In genomic region chr7:123819795-123820194, GRCh38 we compare ENCODE assay signal across 9 cellular contexts. TPM values are rescaled to one million over a fixed set of nuclear protein-coding genes. Genes with fewer than 3 reads are reported as not detected.
DNase-seq lines count a peak whose midpoint lies in the region; ATAC-seq, FAIRE-seq and TF ChIP-seq lines count a peak whose summit lies in the region.
"Not testable (repeated sequence)": the region's sequence is repeated elsewhere in the genome, so short reads cannot be mapped to it uniquely, and the experiment has no call there.
"Had no signal": no experiment of that assay in that cellular context is flagged by ENCODE, and none has a peak within 500 bp of the region (broad histone marks: within the 10 kb centered on the region; RNA-seq: fewer than 3 reads in every experiment).

No MANE protein-coding gene starts in this region.

- not testable (repeated sequence) for H2AFZ ChIP-seq in mammary epithelial cell (ENCODE audit: low read depth, low read length); keratinocyte (ENCODE audit: control insufficient read depth, low read length)

- intact Hi-C loops in mammary epithelial cell (cut with micrococcal nuclease): loop anchor here (1.0 kb wide), 1 partner anchor 21 kb away; no protein-coding TSS in a partner anchor

- not testable (repeated sequence) for H3K79me2 ChIP-seq in mammary epithelial cell (ENCODE audit: insufficient read depth, low read length); keratinocyte (ENCODE audit: control insufficient read depth, insufficient read depth, low read length)

- 10% methylated on average over 4 of the region's 4 CpGs for WGBS in mammary epithelial cell (ENCODE audit: low coverage, missing lambda C conversion rate)

- not testable (repeated sequence) for TF ChIP-seq CTCF in RWPE2 (IDR thresholded peaks at IDR 0.05; ENCODE audit: poor library complexity, severe bottlenecking); mammary epithelial cell (conservative IDR thresholded peaks at IDR 0.05 in 1 of 2, IDR thresholded peaks at IDR 0.05 in 1 of 2; ENCODE audit: extremely low read depth in 1 of 2, insufficient read depth in 1 of 2, low read depth in 1 of 2, low read length in 2 of 2); keratinocyte (optimal IDR thresholded peaks at IDR 0.05 in 1 of 3, IDR thresholded peaks at IDR 0.05 in 1 of 3, conservative IDR thresholded peaks at IDR 0.05 in 1 of 3; ENCODE audit: extremely low read depth in 1 of 3, insufficient read depth in 2 of 3, low read length in 3 of 3)

- H3K4me3 ChIP-seq in RWPE2 (ENCODE audit: severe bottlenecking); keratinocyte (ENCODE audit: control insufficient read depth in 2 of 3, extremely low read depth in 1 of 3, insufficient read depth in 2 of 3, low read depth in 1 of 3, low read length in 3 of 3): not testable (repeated sequence)
- H3K4me3 ChIP-seq in mammary epithelial cell (replicated peaks in 1 of 3; ENCODE audit: insufficient read depth in 1 of 3, low read depth in 2 of 3, low read length in 3 of 3): peak overlapping the region in 2 of 3 experiments; percentile 1 to 7

- dilution Hi-C loops in mammary epithelial cell (cut with HindIII; ENCODE audit: low sequenced_read_pairs); keratinocyte (cut with MboI; ENCODE audit: extremely low pct_ligation_motif_present, low sequenced_read_pairs): not testable (repeated sequence)

- FAIRE-seq in keratinocyte (lab: Jason Lieb, UNC): peak; percentile 29

- H3K27ac ChIP-seq in RWPE2 (ENCODE audit: poor library complexity, severe bottlenecking): not testable (repeated sequence)
- H3K27ac ChIP-seq in mammary epithelial cell (ENCODE audit: insufficient read depth, low read depth, low read length) (peak overlapping the region; percentile 98), epithelial cell of prostate (peak overlapping the region; percentile 64), keratinocyte (ENCODE audit: control insufficient read depth, insufficient read depth, low read length) (peak overlapping the region; percentile 48)

- CTCF ChIA-PET in mammary epithelial cell (lab: Charles Lee; ENCODE audit: low non-redundant PET): not testable (repeated sequence)

- H3K4me2 ChIP-seq in mammary epithelial cell (ENCODE audit: insufficient read depth, low read depth, low read length): peak overlapping the region; percentile 76
- not testable (repeated sequence) for H3K4me2 ChIP-seq in keratinocyte (ENCODE audit: control insufficient read depth, extremely low read depth, insufficient read depth, low read depth, low read length)

- in situ Hi-C loops in mammary epithelial cell (cut with MboI; ENCODE audit: low sequenced_read_pairs in 2 of 2): not testable (repeated sequence)

- not testable (repeated sequence) for H3K36me3 ChIP-seq in RWPE2 (ENCODE audit: low read depth); mammary epithelial cell (ENCODE audit: insufficient read depth, low read length); keratinocyte (ENCODE audit: control insufficient read depth in 2 of 2, extremely low read depth in 1 of 2, insufficient read depth in 2 of 2, low read length in 2 of 2)

- peak overlapping the region; percentile 19 for H3K9ac ChIP-seq in mammary epithelial cell (ENCODE audit: insufficient read depth, low read length)
- not testable (repeated sequence) for H3K9ac ChIP-seq in keratinocyte (ENCODE audit: control insufficient read depth, extremely low read depth, insufficient read depth, low read length)

- H3K4me1 ChIP-seq in RWPE2 (ENCODE audit: insufficient read depth, poor library complexity, severe bottlenecking): peaks cover 13% of the 10 kb centered on the region
- H3K4me1 ChIP-seq in mammary epithelial cell (ENCODE audit: insufficient read depth, low read length); keratinocyte (ENCODE audit: control insufficient read depth, extremely low read depth, insufficient read depth, low read length): not testable (repeated sequence)

- not testable (repeated sequence) for H4K20me1 ChIP-seq in mammary epithelial cell (ENCODE audit: insufficient read depth, low read length); keratinocyte (ENCODE audit: control insufficient read depth, extremely low read depth, insufficient read depth, low read length)

- peak; percentile 48; the same call in 2 of the 3 replicates for ATAC-seq in RWPE2 (ENCODE audit: low read depth)

- not testable (repeated sequence) for BruUV-seq in mammary epithelial cell (replicated peaks; lab: Mats Ljungman, UMichigan)

- not testable (repeated sequence) for H3K9me3 ChIP-seq in RWPE2 (ENCODE audit: severe bottlenecking); mammary epithelial cell (replicated peaks; ENCODE audit: insufficient read depth, low read length); keratinocyte (ENCODE audit: control insufficient read depth, low read depth, low read length)

- not testable (repeated sequence) for H3K9me1 ChIP-seq in keratinocyte (ENCODE audit: control insufficient read depth, extremely low read depth, insufficient read depth, low read length)

- H3K27me3 ChIP-seq in RWPE2 (ENCODE audit: insufficient read depth, poor library complexity, severe bottlenecking); mammary epithelial cell (ENCODE audit: insufficient read depth, low read length); keratinocyte (ENCODE audit: control insufficient read depth, extremely low read depth, insufficient read depth, low read length): not testable (repeated sequence)

- DNase-seq in Daoy (ENCODE audit: low read depth) (peak; percentile 27), M059J (ENCODE audit: low read depth) (peak; percentile 7), RWPE2 (ENCODE audit: low spot score) (peak; percentile 42), mammary epithelial cell (peak; percentile 88), epithelial cell of prostate (ENCODE audit: low read depth, low spot score) (peak; percentile 64)
- DNase-seq in keratinocyte (ENCODE audit: low read depth, low spot score): not testable (repeated sequence)

RNA-seq across cellular contexts. Expression of gene HYAL4, which starts 25.2 kb away (rescaled TPM):
- total RNA-seq in Daoy (2014; rRNA removed; shearing (Covaris generic)): 0.63 and 2.1 TPM in 2 replicates
- total RNA-seq in M059J (2014; rRNA removed; shearing (Covaris generic)): not detected in 2 replicates
- 1 to 10 TPM in 1 of 2 donors, under 1 TPM in 1; 0.45 to 2.2 TPM for total RNA-seq in mammary epithelial cell
- polyA plus RNA-seq in mammary epithelial cell: 0.87 TPM
- 2.8 TPM for polyA minus RNA-seq in mammary epithelial cell
- polyA plus RNA-seq in keratinocyte: 0.25 to 0.39 TPM (median 0.26 TPM) in 3 replicates
- 0.44 TPM for polyA plus RNA-seq in keratinocyte (2011; ENCODE audit: low read depth)
- polyA plus RNA-seq in keratinocyte (2011; cell fraction: cytosol; rRNA removed): 0.06 and 0.19 TPM in 2 replicates
- polyA plus RNA-seq in keratinocyte (2011; cell fraction: nucleus; rRNA removed): 0.52 and 0.70 TPM in 2 replicates
- polyA plus RNA-seq in keratinocyte (2012; ENCODE audit: low replicate concordance): 0.07 and 0.48 TPM in 2 replicates
- polyA minus RNA-seq in keratinocyte: 0.16 to 0.49 TPM in 2 of 3 replicates, not detected in the other
- polyA minus RNA-seq in keratinocyte (2011; cell fraction: cytosol; rRNA and poly(A)+ RNA removed): not detected
- 0.54 TPM in 1 of 2 replicates, not detected in the other for polyA minus RNA-seq in keratinocyte (2011; cell fraction: nucleus; rRNA and poly(A)+ RNA removed)
- total RNA-seq: CD8-positive, alpha-beta memory T cell; H7 had no signal
- polyA plus RNA-seq: CD14-positive monocyte; CD8-positive, alpha-beta memory T cell had no signal
